In genomic region chr3:123412811-123413588, GRCh38 we compare ENCODE assay signal across 8 cellular contexts. TPM values are rescaled to one million over a fixed set of nuclear protein-coding genes. Genes with fewer than 3 reads are reported as not detected.
A peak's percentile ranks its signal among the peaks of the same experiment; 100 is the strongest.
DNase-seq lines count a peak whose midpoint lies in the region; ATAC-seq and TF ChIP-seq lines count a peak whose summit lies in the region.

No MANE protein-coding gene starts in this region.

- no peak for TF ChIP-seq POLR2A in suprapubic skin (IDR thresholded peaks at IDR 0.05)

- H3K27me3 Mint-ChIP-seq in glutamatergic neuron (ENCODE audit: unreplicated experiment), result peaks cover 5% of the 10 kb centered on the region

- H3K4me1 Mint-ChIP-seq in glutamatergic neuron (ENCODE audit: low read depth, unreplicated experiment), result peaks cover 22% of the 10 kb centered on the region

- H3K9ac ChIP-seq in SK-N-MC (ENCODE audit: insufficient read length), result no peak overlapping the region

- no peak for TF ChIP-seq EP300 in suprapubic skin (IDR thresholded peaks at IDR 0.05)

- no peaks in the 10 kb centered on the region for H3K36me3 Mint-ChIP-seq in glutamatergic neuron (ENCODE audit: unreplicated experiment)

- H3K36me3 ChIP-seq in SK-N-MC (ENCODE audit: insufficient read depth, low read length), result no peaks in the 10 kb centered on the region
- H3K36me3 ChIP-seq in suprapubic skin, result no peaks in the 10 kb centered on the region

- DNase-seq in SK-N-MC (ENCODE audit: low read depth, low spot score) (no peak), glutamatergic neuron (peak; percentile 54), myocyte (ENCODE audit: low read depth) (peak; percentile 30), suprapubic skin (ENCODE audit: low spot score in 2 of 2) (no peak), HPDE6-E6E7 (ENCODE audit: extremely low spot score) (no peak), NCI-H82 (lab: John Stamatoyannopoulos, UW) (no peak), NCI-H187 (lab: John Stamatoyannopoulos, UW) (no peak)

- H3K9me3 ChIP-seq in SK-N-MC (ENCODE audit: low read depth, low read length), result no peaks in the 10 kb centered on the region
- no peaks in the 10 kb centered on the region for H3K9me3 ChIP-seq in suprapubic skin

- H3K4me3 ChIP-seq in SK-N-MC (no peak overlapping the region), suprapubic skin (no peak overlapping the region)

- TF ChIP-seq CTCF in glutamatergic neuron (IDR thresholded peaks at IDR 0.05; ENCODE audit: partially characterized antibody, unreplicated experiment) (no peak), suprapubic skin (IDR thresholded peaks at IDR 0.05) (no peak)

- H3K4me3 Mint-ChIP-seq in glutamatergic neuron (ENCODE audit: unreplicated experiment), result peak overlapping the region; percentile 21

- peak overlapping the region; percentile 62 for H3K27ac Mint-ChIP-seq in glutamatergic neuron (ENCODE audit: unreplicated experiment)

- no peaks in the 10 kb centered on the region for H3K27me3 ChIP-seq in suprapubic skin

- peaks cover 6% of the 10 kb centered on the region for H3K9me3 Mint-ChIP-seq in glutamatergic neuron (ENCODE audit: unreplicated experiment)

- 61% methylated on average over 21 of the region's 21 CpGs for WGBS in suprapubic skin

- 0 out of 2 replicates have a peak overlapping the region, but pooled peaks have one; percentile 20 for H3K27ac ChIP-seq in SK-N-MC
- H3K27ac ChIP-seq in suprapubic skin, result peak overlapping the region; percentile 14

- peaks cover 5% of the 10 kb centered on the region for H3K4me1 ChIP-seq in suprapubic skin

- ATAC-seq in HG03439 (IDR thresholded peaks at IDR 0.05; ENCODE audit: unreplicated experiment), result no peak

RNA-seq across cellular contexts. Expression of gene ADCY5, which starts 35.9 kb away (rescaled TPM):
- total RNA-seq in glutamatergic neuron (ENCODE audit: unreplicated experiment) (2.1 TPM), myocyte (0.10 and 0.13 TPM in 2 replicates), suprapubic skin (1 to 10 TPM; 1.4 to 4.9 (median 4.0) TPM)
- 0.44 TPM for polyA plus RNA-seq in myocyte (2012)

Comparison
In these comparisons a context has a peak if more than half of its experiments do, and no peak if none do; other contexts are left out.
1. DNase-seq: peak in glutamatergic neuron (single experiment) and myocyte (single experiment); none in SK-N-MC (single experiment), suprapubic skin (0 of 2), HPDE6-E6E7 (single experiment), NCI-H82 (single experiment) and NCI-H187 (0 of 2).